ENCODE assay signal across 35 cellular contexts in genomic region chr5:143539742-143540141, GRCh38.
DNase-seq lines count a peak whose midpoint lies in the region; ATAC-seq, FAIRE-seq and TF ChIP-seq lines count a peak whose summit lies in the region.
"Had no signal": no experiment of that assay in that cellular context is flagged by ENCODE, and none has a peak within 500 bp of the region (broad histone marks: within the 10 kb centered on the region; RNA-seq: fewer than 3 reads in every experiment).

No MANE protein-coding gene starts in this region.

- POLR2A ChIA-PET in HepG2 (lab: Yijun Ruan, JAX), result no interaction called here

- DNase-seq in HepG2 (ENCODE audit: low spot score) (no peak), right lobe of liver (no peak), ELR (ENCODE audit: low read depth) (peak; percentile 23), HCEC 1CT (peak; percentile 19), fibroblast of mammary gland (ENCODE audit: low read depth) (peak; percentile 56), NCI-H345 treated with DMSO at 0.1 percent for 48 hours (lab: John Stamatoyannopoulos, UW; ENCODE audit: unreplicated experiment) (no peak)
- DNase-seq: 8988T; ACHN; AML-193; BE2C; C1 segment of cervical spinal cord; Caco-2; Calu3; CD4-positive, alpha-beta memory T cell; CD4-positive, alpha-beta T cell; CD4-positive, CD25-positive, alpha-beta regulatory T cell; CD8-positive, alpha-beta memory T cell; CD8-positive, alpha-beta T cell; COR-L47; DMS 273 treated with DMSO at 0.1 percent for 48 hours; DMS153; DMS53; DMS79; DMS79 treated with DMSO at 0.1 percent for 48 hours; DND-41; EL had no signal

- no peak overlapping the region for H2AFZ ChIP-seq in HepG2 (ENCODE audit: low read length)

- intact Hi-C loops in HepG2 (cut with micrococcal nuclease; ENCODE audit: unreplicated experiment) (no loop called here), right lobe of liver (cut with DNase I) (no loop called here)

- H3K4me1 ChIP-seq in HepG2 (ENCODE audit: insufficient read depth, low read length), result peaks cover 19% of the 10 kb centered on the region
- H3K4me1 ChIP-seq in right lobe of liver, result no peaks in the 10 kb centered on the region
- H3K4me1 ChIP-seq: BE2C; BLaER1; BLaER1 treated with 17β-estradiol and CSF1 and Interleukin-3, amounts not matched to agents 10 nM and 100 nM had no signal

- in situ Hi-C loops in HepG2 (cut with HindIII; ENCODE audit: extremely low pct_ligation_motif_present, low pct_unique_long_range_greater_than_20kb), result no loop called here

- no peaks in the 10 kb centered on the region for H3K79me2 ChIP-seq in HepG2 (ENCODE audit: insufficient read depth, low read length)

- TF ChIP-seq CTCF in HepG2 (CRISPR knock-in tag; IDR thresholded peaks at IDR 0.05), result no peak
- TF ChIP-seq CTCF in right lobe of liver (IDR thresholded peaks at IDR 0.05), result no peak
- TF ChIP-seq CTCF in fibroblast of mammary gland (conservative IDR thresholded peaks at IDR 0.05; ENCODE audit: control insufficient read depth, insufficient read depth, low read depth, low read length), result no peak

- no TSS peak for BruUV-seq in HepG2 (replicated peaks; lab: Mats Ljungman, UMichigan)

- H3K27ac ChIP-seq in HepG2 (ENCODE audit: extremely low read length, insufficient read depth, low read length) (no peak overlapping the region), right lobe of liver (no peak overlapping the region)
- H3K27ac ChIP-seq: 22Rv1; A549; BLaER1; BLaER1 treated with 17β-estradiol and CSF1 and Interleukin-3, amounts not matched to agents 10 nM and 100 nM; C4-2B had no signal

- TF ChIP-seq POLR2A in HepG2 (IDR thresholded peaks at IDR 0.05; ENCODE audit: insufficient read depth in 1 of 2, low read depth in 2 of 2, low read length in 2 of 2), result no peak
- TF ChIP-seq POLR2A in right lobe of liver (IDR thresholded peaks at IDR 0.05), result no peak

- H3K4me2 ChIP-seq in HepG2 (ENCODE audit: low read depth, low read length), result no peak overlapping the region
- H3K4me2 ChIP-seq: A549; BLaER1; BLaER1 treated with 17β-estradiol and CSF1 and Interleukin-3, amounts not matched to agents 10 nM and 100 nM had no signal

- no peak for FAIRE-seq in HepG2 (lab: Jason Lieb, UNC)
- FAIRE-seq: A204.1, A549, D721Med had no signal

- ATAC-seq in HepG2, result no peak
- ATAC-seq in right lobe of liver, result no peak
- no peak for ATAC-seq in GM18873 (IDR thresholded peaks at IDR 0.05; ENCODE audit: low FRiP score, unreplicated experiment)
- ATAC-seq in HG03565 (IDR thresholded peaks at IDR 0.05; ENCODE audit: unreplicated experiment), result no peak
- ATAC-seq: A549; CD8-positive, alpha-beta T cell had no signal

- CTCF ChIA-PET in HepG2 (lab: Yijun Ruan, JAX; ENCODE audit: low intra/inter-chr PET ratio, low total read pairs), result no interaction called here

- H3K9ac ChIP-seq in HepG2 (ENCODE audit: insufficient read depth, low read depth, low read length), result no peak overlapping the region
- H3K9ac ChIP-seq: BLaER1; BLaER1 treated with 17β-estradiol and CSF1 and Interleukin-3, amounts not matched to agents 10 nM and 100 nM had no signal

- H3K36me3 ChIP-seq in HepG2 (replicated peaks in 1 of 2; ENCODE audit: control insufficient read depth in 1 of 2, insufficient read depth in 2 of 2, low read length in 2 of 2) (no peaks in the 10 kb centered on the region), right lobe of liver (no peaks in the 10 kb centered on the region)
- H3K36me3 ChIP-seq: BE2C, BLaER1 had no signal

- TF ChIP-seq EP300 in HepG2 (IDR thresholded peaks at IDR 0.05; ENCODE audit: low read depth in 2 of 2, low read length in 2 of 2), result no peak
- no peak for TF ChIP-seq EP300 in HepG2 (CRISPR knock-in tag; IDR thresholded peaks at IDR 0.05; ENCODE audit: borderline replicate concordance)

- H3K4me3 ChIP-seq in HepG2 (replicated peaks in 1 of 3; ENCODE audit: insufficient read depth in 1 of 3, low read depth in 2 of 3, low read length in 3 of 3) (no peak overlapping the region), right lobe of liver (no peak overlapping the region), fibroblast of mammary gland (ENCODE audit: control insufficient read depth, low read depth, low read length) (no peak overlapping the region)
- H3K4me3 ChIP-seq: A549; BLaER1; BLaER1 treated with 17β-estradiol and CSF1 and Interleukin-3, amounts not matched to agents 10 nM and 100 nM had no signal

- no peaks in the 10 kb centered on the region for H4K20me1 ChIP-seq in HepG2 (ENCODE audit: insufficient read depth, low read length)
- H4K20me1 ChIP-seq: BLaER1; BLaER1 treated with 17β-estradiol and CSF1 and Interleukin-3, amounts not matched to agents 10 nM and 100 nM had no signal

- no peaks in the 10 kb centered on the region for H3K27me3 ChIP-seq in HepG2 (ENCODE audit: control insufficient read depth in 1 of 2, insufficient read depth in 2 of 2, low read length in 2 of 2)
- no peaks in the 10 kb centered on the region for H3K27me3 ChIP-seq in right lobe of liver
- H3K27me3 ChIP-seq: BE2C; BLaER1; BLaER1 treated with 17β-estradiol and CSF1 and Interleukin-3, amounts not matched to agents 10 nM and 100 nM had no signal

- H3K9me3 ChIP-seq in HepG2 (ENCODE audit: low read length) (peaks cover 11% of the 10 kb centered on the region), right lobe of liver (no peaks in the 10 kb centered on the region)
- H3K9me3 ChIP-seq: BE2C had no signal

- no peak for TF ChIP-seq RAD21 in HepG2 (CRISPR knock-in tag; IDR thresholded peaks at IDR 0.05)

TF ChIP-seq in HepG2, 621 proteins besides CTCF, POLR2A, EP300 and RAD21:
- TF ChIP-seq ZFP36 (IDR thresholded peaks at IDR 0.05; ENCODE audit: borderline replicate concordance, low read depth, low read length, partially characterized antibody) (no peak), ZNF431 (CRISPR knock-in tag; IDR thresholded peaks at IDR 0.05; ENCODE audit: borderline replicate concordance, low read depth) (no peak), ZNF12 (CRISPR knock-in tag; IDR thresholded peaks at IDR 0.05) (peak; percentile 96)

Comparison
In these comparisons a context has a peak if more than half of its experiments do, and no peak if none do; other contexts are left out.
1. DNase-seq: peak in ELR (single experiment), HCEC 1CT (single experiment) and fibroblast of mammary gland (single experiment); none in HepG2 (single experiment), right lobe of liver (0 of 3) and NCI-H345 treated with DMSO at 0.1 percent for 48 hours (single experiment).